Comparison of ENCODE assay signal across 8 cellular contexts in the genomic region with DNA sequence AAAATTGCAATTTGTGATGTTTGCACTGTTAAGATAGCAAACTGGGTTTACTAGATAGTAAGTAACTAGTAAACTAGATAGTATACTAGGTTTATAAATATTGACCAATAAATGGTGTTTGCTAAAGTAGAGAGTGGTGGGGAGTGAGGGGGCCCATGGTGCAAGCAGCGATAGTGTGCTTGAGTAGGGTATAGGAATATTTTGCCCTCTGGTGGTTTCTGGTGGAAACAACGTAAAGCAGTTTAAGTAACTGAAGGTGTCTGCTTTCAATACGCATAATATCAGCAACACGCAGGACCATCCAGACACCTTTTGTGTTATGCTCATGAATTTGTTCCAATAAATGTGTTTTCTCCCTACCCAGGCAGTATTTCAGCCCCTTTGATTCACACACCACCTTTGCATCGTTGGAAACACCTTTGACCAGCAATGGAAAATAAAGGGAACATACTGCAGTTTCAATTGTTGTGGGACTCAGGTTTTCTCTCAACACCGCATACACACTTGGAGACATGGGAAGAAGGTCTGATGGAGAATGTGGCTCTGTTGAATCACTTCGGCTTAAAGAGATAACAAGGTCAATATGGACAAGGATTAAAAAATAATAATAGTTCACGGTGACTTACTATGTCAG. TPM values are rescaled to one million over a fixed set of nuclear protein-coding genes. Genes with fewer than 3 reads are reported as not detected.
DNase-seq lines count a peak whose midpoint lies in the region; ATAC-seq, FAIRE-seq and TF ChIP-seq lines count a peak whose summit lies in the region.

No MANE protein-coding gene starts in this region.

- H3K4me3 ChIP-seq in IMR-90 (ENCODE audit: insufficient read depth, low read depth, low read length): no peak overlapping the region

- H3K18ac ChIP-seq in IMR-90 (ENCODE audit: low read depth, low read length): no peak overlapping the region

- peak overlapping the region; percentile 47; the same call in 1 of the 3 replicates for H2BK15ac ChIP-seq in IMR-90 (ENCODE audit: low read depth, low read length)

- H3K14ac ChIP-seq in IMR-90 (replicated peaks; ENCODE audit: low read depth, low read length): 0 out of 2 replicates have a peak overlapping the region, but pooled peaks have one; percentile 48

- no peaks in the 10 kb centered on the region for H3K79me1 ChIP-seq in IMR-90 (ENCODE audit: low read depth in 1 of 2, low read length in 2 of 2)

- no peaks in the 10 kb centered on the region for H3K36me3 ChIP-seq in IMR-90 (ENCODE audit: control insufficient read depth, insufficient read depth, low read length)

- H3K27me3 Mint-ChIP-seq in central memory CD8-positive, alpha-beta T cell: no peaks in the 10 kb centered on the region
- H3K27me3 Mint-ChIP-seq in memory B cell: no peaks in the 10 kb centered on the region

- TF ChIP-seq POLR2A in IMR-90 (IDR thresholded peaks at IDR 0.05; ENCODE audit: low read depth, low read length): no peak

- H2AFZ ChIP-seq in IMR-90 (replicated peaks; ENCODE audit: low read length, poor library complexity): peak overlapping the region; percentile 82

- no TSS peak for BruUV-seq in IMR-90 (replicated peaks; lab: Mats Ljungman, UMichigan)

- peak overlapping the region; percentile 52; the same call in 1 of the 2 replicates for H3K4me2 ChIP-seq in IMR-90 (ENCODE audit: low read depth, low read length)

- no peak overlapping the region for H3K4me3 Mint-ChIP-seq in central memory CD8-positive, alpha-beta T cell
- no peak overlapping the region for H3K4me3 Mint-ChIP-seq in memory B cell

- H3K27ac Mint-ChIP-seq in central memory CD8-positive, alpha-beta T cell (ENCODE audit: low read depth): peak overlapping the region; percentile 58
- H3K27ac Mint-ChIP-seq in memory B cell: no peak overlapping the region

- peak; percentile 55 for TF ChIP-seq RAD21 in IMR-90 (IDR thresholded peaks at IDR 0.05; ENCODE audit: low read length)

- no peak overlapping the region for H2BK5ac ChIP-seq in IMR-90 (ENCODE audit: low read depth, low read length, poor library complexity, severe bottlenecking)

- no peaks in the 10 kb centered on the region for H3K9me3 Mint-ChIP-seq in central memory CD8-positive, alpha-beta T cell
- no peaks in the 10 kb centered on the region for H3K9me3 Mint-ChIP-seq in memory B cell

- TF ChIP-seq CTCF in IMR-90 (conservative IDR thresholded peaks at IDR 0.05; ENCODE audit: low read depth, low read length): peak; percentile 61

- no peak overlapping the region for H4K5ac ChIP-seq in IMR-90 (ENCODE audit: low read depth, low read length)

- ATAC-seq in GM21717 (IDR thresholded peaks at IDR 0.05; ENCODE audit: unreplicated experiment): peak; percentile 87
- peak; percentile 56; the same call in 1 of the 2 replicates for ATAC-seq in IMR-90 (ENCODE audit: low read depth)
- ATAC-seq in central memory CD8-positive, alpha-beta T cell (replicated peaks; ENCODE audit: extremely low read depth, poor library complexity, severe bottlenecking): peak; percentile 68
- peak; percentile 88 for ATAC-seq in memory B cell (ENCODE audit: low read depth)
- no peak for ATAC-seq in HG02840 (IDR thresholded peaks at IDR 0.05; ENCODE audit: low FRiP score, unreplicated experiment)

- DNase-seq in stimulated activated CD4-positive, alpha-beta T cell treated with anti-CD3 and anti-CD28 coated beads, Interleukin-2, amount 100 ng/mL, for 4 hours (ENCODE audit: low read depth): peak; percentile 31
- DNase-seq in stimulated activated CD4-positive, alpha-beta T cell treated with anti-CD3 and anti-CD28 coated beads, Interleukin-1b, Interleukin-23, amount 100 ng/mL, for 48 hours: no peak
- peak; percentile 49 for DNase-seq in IMR-90
- peak; percentile 42 for DNase-seq in RCC 7860 (ENCODE audit: low spot score)
- DNase-seq in central memory CD8-positive, alpha-beta T cell (ENCODE audit: low spot score in 2 of 2): no peak
- peak in 1 of 2 donors; percentile 43 for DNase-seq in memory B cell (ENCODE audit: low spot score in 2 of 2)

- in situ Hi-C loops in IMR-90 (cut with MboI; ENCODE audit: low sequenced_read_pairs): no loop called here

- H3K27ac ChIP-seq in IMR-90 (ENCODE audit: insufficient read depth, low read length): no peak overlapping the region

- no peaks in the 10 kb centered on the region for H3K9me3 ChIP-seq in IMR-90 (ENCODE audit: control insufficient read depth, insufficient read depth, low read length)

- peaks cover 34% of the 10 kb centered on the region for H3K4me1 Mint-ChIP-seq in central memory CD8-positive, alpha-beta T cell
- H3K4me1 Mint-ChIP-seq in memory B cell: peaks cover 5% of the 10 kb centered on the region

- no peaks in the 10 kb centered on the region for H3K27me3 ChIP-seq in IMR-90 (ENCODE audit: control insufficient read depth, insufficient read depth, low read length)

- peak overlapping the region; percentile 69 for H2BK20ac ChIP-seq in IMR-90 (ENCODE audit: low read depth, low read length)

- peak overlapping the region; percentile 44; the same call in 1 of the 2 replicates for H2BK120ac ChIP-seq in IMR-90 (ENCODE audit: low read depth, low read length)

- POLR2A ChIA-PET in IMR-90 (lab: Charles Lee; ENCODE audit: unreplicated experiment): no interaction called here

- no peak overlapping the region for H4K91ac ChIP-seq in IMR-90 (ENCODE audit: insufficient read depth, low read depth, low read length)

- FAIRE-seq in RCC 7860 (lab: Jason Lieb, UNC): peak; percentile 69

- H3K4me1 ChIP-seq in IMR-90 (ENCODE audit: control insufficient read depth, insufficient read depth, low read length): peaks cover 6% of the 10 kb centered on the region

- H3K56ac ChIP-seq in IMR-90 (ENCODE audit: extremely low read depth, insufficient read depth, low read length): no peak overlapping the region

- H2AK9ac ChIP-seq in IMR-90 (replicated peaks; ENCODE audit: low read depth, low read length, poor library complexity): peak overlapping the region; percentile 47

- WGBS in IMR-90 (ENCODE audit: extremely low coverage in 2 of 2, insufficient read length in 1 of 2), 2 experiments: 88% methylated on average over 1 of the region's 8 CpGs; no CpG with 5 or more reads in 1 of the 2 experiments

- CTCF ChIA-PET in IMR-90 (lab: Yijun Ruan, JAX): no interaction called here

- H3K9me1 ChIP-seq in IMR-90 (ENCODE audit: insufficient read depth, low read length): 0 out of 2 replicates have a peak, but pooled peaks cover 3% of the 10 kb centered on the region

- dilution Hi-C loops in IMR-90 (cut with HindIII; ENCODE audit: low sequenced_read_pairs, unreplicated experiment): no loop called here

- peak overlapping the region; percentile 36; the same call in 1 of the 2 replicates for H3K4ac ChIP-seq in IMR-90 (ENCODE audit: low read depth, low read length)

- peak overlapping the region; percentile 70; the same call in 1 of the 2 replicates for H2AK5ac ChIP-seq in IMR-90 (ENCODE audit: low read depth, low read length)

- H3K9ac ChIP-seq in IMR-90 (ENCODE audit: low read depth, low read length): no peak overlapping the region

- no peak overlapping the region; a peak in 1 of 4 replicates for H4K8ac ChIP-seq in IMR-90 (ENCODE audit: low read depth in 2 of 2, low read length in 2 of 2)

- H3K23ac ChIP-seq in IMR-90 (ENCODE audit: low read depth, low read length): no peak overlapping the region

- H3K36me3 Mint-ChIP-seq in central memory CD8-positive, alpha-beta T cell (ENCODE audit: insufficient read depth): peaks cover 44% of the 10 kb centered on the region
- H3K36me3 Mint-ChIP-seq in memory B cell: no peaks in the 10 kb centered on the region

- H4K20me1 ChIP-seq in IMR-90 (ENCODE audit: insufficient read depth, low read length): no peaks in the 10 kb centered on the region

- intact Hi-C loops in IMR-90 (cut with micrococcal nuclease): no loop called here

TF ChIP-seq in IMR-90, 13 proteins besides CTCF, POLR2A, EP300 and RAD21:
- no peak for TF ChIP-seq CEBPB (IDR thresholded peaks at IDR 0.05; ENCODE audit: low read depth, low read length)
- TF ChIP-seq SMC3 (IDR thresholded peaks at IDR 0.05; ENCODE audit: low read depth, low read length): peak; percentile 62
- TF ChIP-seq MAFK (IDR thresholded peaks at IDR 0.05; ENCODE audit: low read depth, low read length): no peak
- TF ChIP-seq, protein P1, sequence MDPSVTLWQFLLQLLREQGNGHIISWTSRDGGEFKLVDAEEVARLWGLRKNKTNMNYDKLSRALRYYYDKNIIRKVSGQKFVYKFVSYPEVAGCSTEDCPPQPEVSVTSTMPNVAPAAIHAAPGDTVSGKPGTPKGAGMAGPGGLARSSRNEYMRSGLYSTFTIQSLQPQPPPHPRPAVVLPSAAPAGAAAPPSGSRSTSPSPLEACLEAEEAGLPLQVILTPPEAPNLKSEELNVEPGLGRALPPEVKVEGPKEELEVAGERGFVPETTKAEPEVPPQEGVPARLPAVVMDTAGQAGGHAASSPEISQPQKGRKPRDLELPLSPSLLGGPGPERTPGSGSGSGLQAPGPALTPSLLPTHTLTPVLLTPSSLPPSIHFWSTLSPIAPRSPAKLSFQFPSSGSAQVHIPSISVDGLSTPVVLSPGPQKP (IDR thresholded peaks at IDR 0.05; ENCODE audit: borderline replicate concordance, low read depth, low read length): no peak
- TF ChIP-seq MAZ (IDR thresholded peaks at IDR 0.05; ENCODE audit: borderline replicate concordance, low read depth, low read length): 0 out of 2 replicates have a peak, but pooled peaks have one; percentile 21
- no peak for TF ChIP-seq FOS (IDR thresholded peaks at IDR 0.05; ENCODE audit: low read depth, low read length)
- no peak for TF ChIP-seq RFX5 (IDR thresholded peaks at IDR 0.05; ENCODE audit: low read depth, low read length)

RNA-seq across cellular contexts. Expression of a gene that starts 16.7 kb away (rescaled TPM):
- 67.9 and 80.3 TPM in 2 replicates for total RNA-seq in IMR-90 (2012; rRNA removed)
- 42.6 and 43.2 TPM in 2 replicates for polyA plus RNA-seq in IMR-90 (2012; rRNA removed)
- polyA plus RNA-seq in IMR-90 (2012; cell fraction: cytosol; rRNA removed): 17.3 and 19.3 TPM in 2 replicates
- 17.0 and 40.3 TPM in 2 replicates for polyA plus RNA-seq in IMR-90 (2012; cell fraction: nucleus; rRNA removed; ENCODE audit: low replicate concordance)

Comparison
In these comparisons a context has a peak if more than half of its experiments do, and no peak if none do; other contexts are left out.
1. DNase-seq: peak in stimulated activated CD4-positive, alpha-beta T cell treated with anti-CD3 and anti-CD28 coated beads, Interleukin-2, amount 100 ng/mL, for 4 hours (single experiment), IMR-90 (single experiment) and RCC 7860 (single experiment); none in stimulated activated CD4-positive, alpha-beta T cell treated with anti-CD3 and anti-CD28 coated beads, Interleukin-1b, Interleukin-23, amount 100 ng/mL, for 48 hours (single experiment) and central memory CD8-positive, alpha-beta T cell (0 of 2).